In genomic region chr11:2927493-2927800, GRCh38 we compare ENCODE assay signal across 14 cellular contexts. TPM values are rescaled to one million over a fixed set of nuclear protein-coding genes. Genes with fewer than 3 reads are reported as not detected.
DNase-seq lines count a peak whose midpoint lies in the region; ATAC-seq and TF ChIP-seq lines count a peak whose summit lies in the region.
"Had no signal": no experiment of that assay in that cellular context is flagged by ENCODE, and none has a peak within 500 bp of the region (broad histone marks: within the 10 kb centered on the region; RNA-seq: fewer than 3 reads in every experiment).

No MANE protein-coding gene starts in this region.

- TF ChIP-seq POLR2A in upper lobe of left lung (IDR thresholded peaks at IDR 0.05) = no peak

- H3K27ac ChIP-seq in PC-3 (ENCODE audit: low read length) (peak overlapping the region; percentile 99; the same call in 1 of the 2 replicates), osteoblast (ENCODE audit: low read depth, low read length) (no peak overlapping the region), upper lobe of left lung (no peak overlapping the region)
- H3K27ac ChIP-seq: parathyroid adenoma had no signal

- H3K4me1 Mint-ChIP-seq in Caco-2 (ENCODE audit: low read depth, unreplicated experiment) = no peaks in the 10 kb centered on the region
- H3K4me1 Mint-ChIP-seq in effector memory CD8-positive, alpha-beta T cell (ENCODE audit: low read depth in 2 of 2) = peaks cover 15 to 18% of the 10 kb centered on the region in 2 donors

- no peaks in the 10 kb centered on the region for H3K9me3 ChIP-seq in Caco-2
- no peaks in the 10 kb centered on the region for H3K9me3 ChIP-seq in PC-3 (ENCODE audit: low read length)
- no peaks in the 10 kb centered on the region for H3K9me3 ChIP-seq in osteoblast (ENCODE audit: low read depth, low read length)
- H3K9me3 ChIP-seq in upper lobe of left lung = no peaks in the 10 kb centered on the region

- BruUV-seq in Caco-2 (replicated peaks; lab: Mats Ljungman, UMichigan) = no TSS peak
- no TSS peak for BruUV-seq in PC-3 (replicated peaks; lab: Mats Ljungman, UMichigan)

- H3K27me3 ChIP-seq in Caco-2 (replicated peaks; ENCODE audit: control insufficient read depth, insufficient read depth, low read length) (0 out of 2 replicates have a peak, but pooled peaks cover 2% of the 10 kb centered on the region), PC-3 (ENCODE audit: low read length) (no peaks in the 10 kb centered on the region), osteoblast (ENCODE audit: insufficient read depth, low read length) (no peaks in the 10 kb centered on the region), upper lobe of left lung (peaks cover 0 to 13% (median 0%) of the 10 kb centered on the region in 4 donors)

- ATAC-seq in PC-3 (no peak), upper lobe of left lung (ENCODE audit: low FRiP score in 2 of 2) (no peak), HG02623 (IDR thresholded peaks at IDR 0.05; ENCODE audit: unreplicated experiment) (no peak)
- ATAC-seq in effector memory CD8-positive, alpha-beta T cell (replicated peaks) = no peak
- ATAC-seq in activated CD4-positive, CD25-positive, alpha-beta regulatory T cell treated with anti-CD3 and anti-CD28 coated beads, Interleukin-2, amount 50 U/mL, for 24 hours = no peak

- TF ChIP-seq CTCF in Caco-2 (IDR thresholded peaks at IDR 0.05; ENCODE audit: insufficient read depth in 1 of 2, low read depth in 1 of 2, low read length in 1 of 2, severe bottlenecking in 1 of 2, unreplicated experiment in 1 of 2) (no peak), PC-3 (conservative IDR thresholded peaks at IDR 0.05; ENCODE audit: low read depth, low read length) (no peak), osteoblast (IDR thresholded peaks at IDR 0.05; ENCODE audit: extremely low read depth, low read depth, low read length) (no peak), upper lobe of left lung (IDR thresholded peaks at IDR 0.05) (no peak)

- TF ChIP-seq EP300 in upper lobe of left lung (IDR thresholded peaks at IDR 0.05) = no peak

- peaks cover 25% of the 10 kb centered on the region for H4K20me1 ChIP-seq in PC-3 (ENCODE audit: low read length)
- peaks cover 9% of the 10 kb centered on the region for H4K20me1 ChIP-seq in osteoblast (ENCODE audit: insufficient read depth, low read length)

- H3K36me3 ChIP-seq in Caco-2 (ENCODE audit: control insufficient read depth, insufficient read depth, low read length) = no peaks in the 10 kb centered on the region
- H3K36me3 ChIP-seq in PC-3 (ENCODE audit: low read depth, low read length) = peaks cover 12% of the 10 kb centered on the region; the same call in 1 of the 2 replicates
- H3K36me3 ChIP-seq in osteoblast (ENCODE audit: insufficient read depth, low read length) = no peaks in the 10 kb centered on the region
- no peaks in the 10 kb centered on the region for H3K36me3 ChIP-seq in upper lobe of left lung

- intact Hi-C loops in Caco-2 (cut with micrococcal nuclease; ENCODE audit: unreplicated experiment) (no loop called here), PC-3 (cut with micrococcal nuclease) (no loop called here)

- H3K79me2 ChIP-seq in PC-3 (ENCODE audit: low read length) (peaks cover 42% of the 10 kb centered on the region), osteoblast (ENCODE audit: insufficient read depth, low read length) (peaks cover 28% of the 10 kb centered on the region)
- H3K79me2 ChIP-seq: parathyroid adenoma had no signal

- DNase-seq in Caco-2 (no peak), PC-3 (no peak), osteoblast (ENCODE audit: insufficient read length, low spot score, missing footprints) (peak; percentile 81), NCI-H524 treated with DMSO at 0.1 percent for 48 hours (lab: John Stamatoyannopoulos, UW) (no peak), upper lobe of left lung (no peak)
- DNase-seq in effector memory CD8-positive, alpha-beta T cell = no peak
- DNase-seq: activated B cell treated with CpG ODN at 0.5 μM for 24 hours; activated naive CD4-positive, alpha-beta T cell; dermis blood vessel endothelial cell; NCI-H345; RPMI8226 had no signal

- no peaks in the 10 kb centered on the region for H3K9me3 Mint-ChIP-seq in Caco-2 (ENCODE audit: unreplicated experiment)
- H3K9me3 Mint-ChIP-seq in effector memory CD8-positive, alpha-beta T cell = no peaks in the 10 kb centered on the region
- H3K9me3 Mint-ChIP-seq: activated B cell treated with CpG ODN at 0.5 μM for 24 hours had no signal

- 91 to 98% methylated on average over 6 of the region's 6 CpGs for WGBS in upper lobe of left lung, 2 donors

- H3K27ac Mint-ChIP-seq in Caco-2 (ENCODE audit: unreplicated experiment) = no peak overlapping the region
- H3K27ac Mint-ChIP-seq in effector memory CD8-positive, alpha-beta T cell = no peak overlapping the region
- H3K27ac Mint-ChIP-seq: activated B cell treated with CpG ODN at 0.5 μM for 24 hours had no signal

- no peaks in the 10 kb centered on the region for H3F3A ChIP-seq in PC-3 (ENCODE audit: low read length, unreplicated experiment)

- H3K4me3 ChIP-seq in Caco-2 (ENCODE audit: low read depth, low read length) = no peak overlapping the region; the same call in 1 of the 2 replicates
- H3K4me3 ChIP-seq in PC-3 (ENCODE audit: low read length) = peak overlapping the region; percentile 74
- peak overlapping the region; percentile 86 for H3K4me3 ChIP-seq in osteoblast (ENCODE audit: insufficient read depth, low read length)
- peak overlapping the region in 1 of 4 donors; percentile 63 for H3K4me3 ChIP-seq in upper lobe of left lung

- H3K27me3 Mint-ChIP-seq in Caco-2 (ENCODE audit: insufficient read depth, unreplicated experiment) = no peaks in the 10 kb centered on the region
- peaks cover 6 to 35% of the 10 kb centered on the region in 2 donors for H3K27me3 Mint-ChIP-seq in effector memory CD8-positive, alpha-beta T cell

- CTCF ChIA-PET in Caco-2 (lab: Charles Lee) = no interaction called here
- CTCF ChIA-PET in PC-3 (lab: Charles Lee) = interaction anchor here (0.6 kb wide), 1 partner anchor 43 kb away, joined by 4 read pairs; no protein-coding TSS in a partner anchor

- peak overlapping the region; percentile 73 for H3K4me3 Mint-ChIP-seq in Caco-2 (ENCODE audit: unreplicated experiment)
- peak overlapping the region; percentile 76 to 82 for H3K4me3 Mint-ChIP-seq in effector memory CD8-positive, alpha-beta T cell

- no peak overlapping the region for H2AFZ ChIP-seq in PC-3 (ENCODE audit: low read length)
- H2AFZ ChIP-seq in osteoblast (ENCODE audit: low read length) = no peak overlapping the region
- H2AFZ ChIP-seq: parathyroid adenoma had no signal

- peak overlapping the region; percentile 98 for H3K9ac ChIP-seq in PC-3 (ENCODE audit: low read length)
- H3K9ac ChIP-seq: parathyroid adenoma had no signal

- H3K36me3 Mint-ChIP-seq in Caco-2 (ENCODE audit: insufficient read depth, unreplicated experiment) = peaks cover 33% of the 10 kb centered on the region
- H3K36me3 Mint-ChIP-seq in effector memory CD8-positive, alpha-beta T cell (ENCODE audit: insufficient read depth) = peaks cover 10% of the 10 kb centered on the region

- peaks cover 19% of the 10 kb centered on the region for H3K4me1 ChIP-seq in Caco-2
- peaks cover 42% of the 10 kb centered on the region for H3K4me1 ChIP-seq in PC-3 (ENCODE audit: insufficient read depth, low read length)
- peaks cover 15% of the 10 kb centered on the region for H3K4me1 ChIP-seq in osteoblast (ENCODE audit: insufficient read depth, low read length)
- H3K4me1 ChIP-seq in upper lobe of left lung = peaks cover 22 to 39% (median 26%) of the 10 kb centered on the region in 4 donors
- H3K4me1 ChIP-seq: parathyroid adenoma had no signal

- no peaks in the 10 kb centered on the region for H3K9me2 ChIP-seq in PC-3 (replicated peaks; ENCODE audit: low read length)

- POLR2A ChIA-PET in Caco-2 (lab: Charles Lee) (no interaction called here), PC-3 (lab: Charles Lee; ENCODE audit: unreplicated experiment) (no interaction called here)

- H3K4me2 ChIP-seq in PC-3 (ENCODE audit: low read length) (peak overlapping the region; percentile 84), osteoblast (ENCODE audit: insufficient read depth, low read length) (peak overlapping the region; percentile 89)

RNA-seq across cellular contexts. Expression of gene PHLDA2, which starts 1.8 kb away (rescaled TPM):
- 18.7 and 19.1 TPM in 2 replicates for total RNA-seq in Caco-2 (2022)
- 101 and 110 TPM in 2 replicates for total RNA-seq in PC-3 (2014; rRNA removed)
- 2.5 and 3.8 TPM in 2 replicates for total RNA-seq in osteoblast
- total RNA-seq in upper lobe of left lung = 10 to 100 TPM in 4 of 6 donors, 1 to 10 TPM in 1, not detected in 1; 8.6 to 38.9 (median 21.0) TPM

RNA-seq across cellular contexts. Expression of gene CDKN1C, which starts 41.9 kb away (rescaled TPM):
- 15.0 and 25.5 TPM in 2 replicates for total RNA-seq in Caco-2 (2022)
- 12.0 and 12.9 TPM in 2 replicates for total RNA-seq in PC-3 (2014; rRNA removed)
- total RNA-seq in osteoblast = 10.9 and 13.3 TPM in 2 replicates
- total RNA-seq in upper lobe of left lung = 10 to 100 TPM; 23.4 to 71.9 (median 33.6) TPM
